In the genomic region with DNA sequence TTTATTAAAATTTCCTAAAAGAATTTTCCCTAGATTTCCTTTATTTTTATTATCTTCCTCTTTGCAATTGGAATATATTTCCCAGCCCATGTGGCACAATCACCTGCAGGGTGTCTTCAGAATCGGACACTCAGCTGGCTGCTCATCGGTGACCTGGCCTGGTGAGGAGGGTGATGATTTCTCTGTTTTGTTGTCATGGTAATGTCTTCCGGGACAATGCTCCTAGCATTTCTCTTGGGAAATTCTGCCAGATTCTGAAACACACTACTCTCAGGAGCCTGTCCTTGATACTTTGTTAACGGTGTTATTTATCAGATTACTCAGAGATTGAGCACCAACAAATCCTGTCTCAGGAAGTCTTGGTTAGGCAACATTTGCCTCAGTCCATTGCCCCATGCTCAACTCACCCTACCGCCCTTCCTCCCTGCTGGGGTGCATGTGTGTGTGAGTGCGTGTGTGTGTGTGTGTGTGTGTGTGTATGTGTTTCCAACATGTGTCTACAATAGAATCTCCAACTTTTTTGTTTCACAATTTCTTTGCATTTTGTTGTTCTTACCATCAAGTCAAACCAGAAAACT, we compare ENCODE assay signal across 1 cellular context.
TF ChIP-seq lines count a peak whose summit lies in the region.

No MANE protein-coding gene starts in this region.

TF ChIP-seq in SK-N-SH treated with all-trans-retinoic acid at 6 μM for 48 hours, 23 proteins besides CTCF, POLR2A, EP300 and RAD21 (continued from another document):
- TF ChIP-seq, protein P1, sequence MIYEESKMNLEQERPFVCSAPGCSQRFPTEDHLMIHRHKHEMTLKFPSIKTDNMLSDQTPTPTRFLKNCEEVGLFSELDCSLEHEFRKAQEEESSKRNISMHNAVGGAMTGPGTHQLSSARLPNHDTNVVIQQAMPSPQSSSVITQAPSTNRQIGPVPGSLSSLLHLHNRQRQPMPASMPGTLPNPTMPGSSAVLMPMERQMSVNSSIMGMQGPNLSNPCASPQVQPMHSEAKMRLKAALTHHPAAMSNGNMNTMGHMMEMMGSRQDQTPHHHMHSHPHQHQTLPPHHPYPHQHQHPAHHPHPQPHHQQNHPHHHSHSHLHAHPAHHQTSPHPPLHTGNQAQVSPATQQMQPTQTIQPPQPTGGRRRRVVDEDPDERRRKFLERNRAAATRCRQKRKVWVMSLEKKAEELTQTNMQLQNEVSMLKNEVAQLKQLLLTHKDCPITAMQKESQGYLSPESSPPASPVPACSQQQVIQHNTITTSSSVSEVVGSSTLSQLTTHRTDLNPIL (CRISPR knock-in tag; IDR thresholded peaks at IDR 0.05; ENCODE audit: low read depth) = no peak
- TF ChIP-seq RARB (CRISPR knock-in tag; IDR thresholded peaks at IDR 0.05) (no peak), PPARA (CRISPR knock-in tag; IDR thresholded peaks at IDR 0.05; ENCODE audit: borderline replicate concordance) (no peak), ZC3H10 (CRISPR knock-in tag; IDR thresholded peaks at IDR 0.05) (no peak), ZNF565 (CRISPR knock-in tag; conservative IDR thresholded peaks at IDR 0.05; ENCODE audit: low read depth) (no peak), ZNF70 (CRISPR knock-in tag; IDR thresholded peaks at IDR 0.05) (no peak), TOX (CRISPR knock-in tag; IDR thresholded peaks at IDR 0.05; ENCODE audit: borderline replicate concordance) (no peak), ESRRG (CRISPR knock-in tag; IDR thresholded peaks at IDR 0.05) (no peak), ZFP30 (CRISPR knock-in tag; IDR thresholded peaks at IDR 0.05) (no peak), TCF4 (CRISPR knock-in tag; IDR thresholded peaks at IDR 0.05; ENCODE audit: borderline replicate concordance) (no peak), ARNTL (CRISPR knock-in tag; IDR thresholded peaks at IDR 0.05; ENCODE audit: borderline replicate concordance, low read depth) (no peak), ZNF8 (CRISPR knock-in tag; IDR thresholded peaks at IDR 0.05) (no peak)
- TF ChIP-seq, protein P2, sequence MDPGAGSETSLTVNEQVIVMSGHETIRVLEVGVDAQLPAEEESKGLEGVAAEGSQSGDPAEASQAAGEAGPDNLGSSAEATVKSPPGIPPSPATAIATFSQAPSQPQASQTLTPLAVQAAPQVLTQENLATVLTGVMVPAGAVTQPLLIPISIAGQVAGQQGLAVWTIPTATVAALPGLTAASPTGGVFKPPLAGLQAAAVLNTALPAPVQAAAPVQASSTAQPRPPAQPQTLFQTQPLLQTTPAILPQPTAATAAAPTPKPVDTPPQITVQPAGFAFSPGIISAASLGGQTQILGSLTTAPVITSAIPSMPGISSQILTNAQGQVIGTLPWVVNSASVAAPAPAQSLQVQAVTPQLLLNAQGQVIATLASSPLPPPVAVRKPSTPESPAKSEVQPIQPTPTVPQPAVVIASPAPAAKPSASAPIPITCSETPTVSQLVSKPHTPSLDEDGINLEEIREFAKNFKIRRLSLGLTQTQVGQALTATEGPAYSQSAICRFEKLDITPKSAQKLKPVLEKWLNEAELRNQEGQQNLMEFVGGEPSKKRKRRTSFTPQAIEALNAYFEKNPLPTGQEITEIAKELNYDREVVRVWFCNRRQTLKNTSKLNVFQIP (CRISPR knock-in tag; IDR thresholded peaks at IDR 0.05; ENCODE audit: borderline replicate concordance, low read depth) = no peak
- TF ChIP-seq, protein P3, sequence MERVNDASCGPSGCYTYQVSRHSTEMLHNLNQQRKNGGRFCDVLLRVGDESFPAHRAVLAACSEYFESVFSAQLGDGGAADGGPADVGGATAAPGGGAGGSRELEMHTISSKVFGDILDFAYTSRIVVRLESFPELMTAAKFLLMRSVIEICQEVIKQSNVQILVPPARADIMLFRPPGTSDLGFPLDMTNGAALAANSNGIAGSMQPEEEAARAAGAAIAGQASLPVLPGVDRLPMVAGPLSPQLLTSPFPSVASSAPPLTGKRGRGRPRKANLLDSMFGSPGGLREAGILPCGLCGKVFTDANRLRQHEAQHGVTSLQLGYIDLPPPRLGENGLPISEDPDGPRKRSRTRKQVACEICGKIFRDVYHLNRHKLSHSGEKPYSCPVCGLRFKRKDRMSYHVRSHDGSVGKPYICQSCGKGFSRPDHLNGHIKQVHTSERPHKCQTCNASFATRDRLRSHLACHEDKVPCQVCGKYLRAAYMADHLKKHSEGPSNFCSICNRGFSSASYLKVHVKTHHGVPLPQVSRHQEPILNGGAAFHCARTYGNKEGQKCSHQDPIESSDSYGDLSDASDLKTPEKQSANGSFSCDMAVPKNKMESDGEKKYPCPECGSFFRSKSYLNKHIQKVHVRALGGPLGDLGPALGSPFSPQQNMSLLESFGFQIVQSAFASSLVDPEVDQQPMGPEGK (CRISPR knock-in tag; IDR thresholded peaks at IDR 0.05; ENCODE audit: borderline replicate concordance) = no peak
- TF ChIP-seq, protein P4, sequence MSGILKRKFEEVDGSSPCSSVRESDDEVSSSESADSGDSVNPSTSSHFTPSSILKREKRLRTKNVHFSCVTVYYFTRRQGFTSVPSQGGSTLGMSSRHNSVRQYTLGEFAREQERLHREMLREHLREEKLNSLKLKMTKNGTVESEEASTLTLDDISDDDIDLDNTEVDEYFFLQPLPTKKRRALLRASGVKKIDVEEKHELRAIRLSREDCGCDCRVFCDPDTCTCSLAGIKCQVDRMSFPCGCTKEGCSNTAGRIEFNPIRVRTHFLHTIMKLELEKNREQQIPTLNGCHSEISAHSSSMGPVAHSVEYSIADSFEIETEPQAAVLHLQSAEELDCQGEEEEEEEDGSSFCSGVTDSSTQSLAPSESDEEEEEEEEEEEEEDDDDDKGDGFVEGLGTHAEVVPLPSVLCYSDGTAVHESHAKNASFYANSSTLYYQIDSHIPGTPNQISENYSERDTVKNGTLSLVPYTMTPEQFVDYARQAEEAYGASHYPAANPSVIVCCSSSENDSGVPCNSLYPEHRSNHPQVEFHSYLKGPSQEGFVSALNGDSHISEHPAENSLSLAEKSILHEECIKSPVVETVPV (CRISPR knock-in tag; IDR thresholded peaks at IDR 0.05) = no peak
TF ChIP-seq in SK-N-SH treated with all-trans-retinoic acid at 6 μM for 48 hours: peak in this region for 0.
